In the genomic region with DNA sequence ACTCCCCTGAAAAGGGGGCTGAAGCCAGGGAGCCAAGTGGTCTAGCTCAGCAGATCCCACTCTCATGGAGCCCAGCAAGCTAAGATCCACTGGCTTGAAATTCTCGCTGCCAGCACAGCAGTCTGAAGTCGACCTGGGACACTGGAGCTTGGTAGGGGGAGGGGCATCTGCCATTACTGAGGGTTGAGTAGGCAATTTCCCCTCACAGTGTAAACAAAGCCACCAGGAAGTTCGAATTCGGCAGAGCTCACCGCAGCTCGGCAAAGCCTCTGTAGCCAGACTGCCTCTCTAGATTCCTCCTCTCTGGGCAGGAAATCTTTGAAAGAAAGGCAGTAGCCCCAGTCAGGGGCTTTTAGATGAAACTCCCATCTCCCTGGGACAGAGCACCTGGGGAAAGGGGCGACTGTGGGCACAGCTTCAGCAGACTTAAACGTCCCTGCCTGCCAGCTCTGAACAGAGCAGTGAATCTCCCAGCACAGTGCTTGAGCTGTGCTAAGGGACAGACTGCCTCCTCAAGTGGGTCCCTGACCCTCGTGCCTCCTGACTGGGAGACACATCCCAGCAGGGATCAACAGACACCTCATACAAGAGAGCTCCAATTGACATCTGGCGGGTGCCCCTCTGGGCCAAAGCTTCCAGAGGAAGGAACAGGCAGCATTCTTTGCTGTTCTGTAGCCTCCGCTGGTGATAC, we compare ENCODE assay signal across 9 cellular contexts. TPM values are rescaled to one million over a fixed set of nuclear protein-coding genes. Genes with fewer than 3 reads are reported as not detected.
DNase-seq lines count a peak whose midpoint lies in the region; ATAC-seq and TF ChIP-seq lines count a peak whose summit lies in the region.
"Not testable (repeated sequence)": the region's sequence is repeated elsewhere in the genome, so short reads cannot be mapped to it uniquely, and the experiment has no call there.
"Had no signal": no experiment of that assay in that cellular context is flagged by ENCODE, and none has a peak within 500 bp of the region (broad histone marks: within the 10 kb centered on the region; RNA-seq: fewer than 3 reads in every experiment).

No MANE protein-coding gene starts in this region.

- peak; percentile 89 for DNase-seq in DND-41
- DNase-seq in M059J (ENCODE audit: low read depth), result peak; percentile 15
- peak; percentile 83 for DNase-seq in PC-3
- peak; percentile 5 for DNase-seq in activated T-helper 1 cell treated with anti-CD3 and anti-CD28 coated beads, Interleukin-12 subunit alpha, Interleukin-12 subunit beta, Interleukin-2, Interleukin-4 antibody, amounts not matched to agents 30 ng/mL and 10 ng/mL and 1 ng/mL, durations not matched to agents 14 hours and 24 hours and 36 hours (ENCODE audit: low spot score)
- DNase-seq in dermis microvascular lymphatic vessel endothelial cell (ENCODE audit: low read depth in 2 of 2), result peak; percentile 16 to 72
- DNase-seq in transverse colon, result peak; percentile 71

- peaks cover 25% of the 10 kb centered on the region for H3K4me1 ChIP-seq in DND-41 (ENCODE audit: insufficient read depth, low read length)
- H3K4me1 ChIP-seq in PC-3 (ENCODE audit: insufficient read depth, low read length), result peaks cover 14% of the 10 kb centered on the region
- H3K4me1 ChIP-seq in iPS-18a (ENCODE audit: control insufficient read depth, low read depth, low read length); neuron (ENCODE audit: insufficient read depth, low read length): not testable (repeated sequence)
- peaks cover 0 to 12% (median 4%) of the 10 kb centered on the region in 4 donors for H3K4me1 ChIP-seq in transverse colon

- WGBS in transverse colon (ENCODE audit: low coverage in 1 of 2), 2 donors, result 28 to 41% methylated on average over 5 to 11 of the region's 11 CpGs

- not testable (repeated sequence) for H3K36me3 ChIP-seq in DND-41 (ENCODE audit: insufficient read depth, low read length); PC-3 (ENCODE audit: low read depth, low read length); iPS-18a (ENCODE audit: control insufficient read depth, low read depth, low read length); neuron (ENCODE audit: insufficient read depth, low read length); transverse colon

- H3K79me2 ChIP-seq in DND-41 (ENCODE audit: insufficient read depth, low read length); PC-3 (ENCODE audit: low read length): not testable (repeated sequence)

- not testable (repeated sequence) for H3K9me3 Mint-ChIP-seq in activated T-helper 1 cell treated with anti-CD3 and anti-CD28 coated beads, Interleukin-12 subunit alpha, Interleukin-12 subunit beta, Interleukin-2, Interleukin-4 antibody, amounts not matched to agents 30 ng/mL and 10 ng/mL and 1 ng/mL, durations not matched to agents 14 hours and 24 hours and 36 hours

- H3K27ac Mint-ChIP-seq in activated T-helper 1 cell treated with anti-CD3 and anti-CD28 coated beads, Interleukin-12 subunit alpha, Interleukin-12 subunit beta, Interleukin-2, Interleukin-4 antibody, amounts not matched to agents 30 ng/mL and 10 ng/mL and 1 ng/mL, durations not matched to agents 14 hours and 24 hours and 36 hours, result not testable (repeated sequence)

- CTCF ChIA-PET in PC-3 (lab: Charles Lee), result not testable (repeated sequence)

- H3K27me3 Mint-ChIP-seq in activated T-helper 1 cell treated with anti-CD3 and anti-CD28 coated beads, Interleukin-12 subunit alpha, Interleukin-12 subunit beta, Interleukin-2, Interleukin-4 antibody, amounts not matched to agents 30 ng/mL and 10 ng/mL and 1 ng/mL, durations not matched to agents 14 hours and 24 hours and 36 hours (ENCODE audit: insufficient read depth), result not testable (repeated sequence)

- peak; percentile 21 for TF ChIP-seq POLR2A in transverse colon (IDR thresholded peaks at IDR 0.05)

- H3K4me3 Mint-ChIP-seq in activated T-helper 1 cell treated with anti-CD3 and anti-CD28 coated beads, Interleukin-12 subunit alpha, Interleukin-12 subunit beta, Interleukin-2, Interleukin-4 antibody, amounts not matched to agents 30 ng/mL and 10 ng/mL and 1 ng/mL, durations not matched to agents 14 hours and 24 hours and 36 hours, result not testable (repeated sequence)

- TSS peak; percentile 44 for BruUV-seq in PC-3 (replicated peaks; lab: Mats Ljungman, UMichigan)

- not testable (repeated sequence) for H3F3A ChIP-seq in PC-3 (ENCODE audit: low read length, unreplicated experiment)

- not testable (repeated sequence) for H3K9me2 ChIP-seq in PC-3 (replicated peaks; ENCODE audit: low read length)

- in situ Hi-C loops in transverse colon (cut with MboI; ENCODE audit: low pct_ligation_motif_present in 1 of 4, low pct_unique_long_range_greater_than_20kb in 1 of 4, low sequenced_read_pairs in 3 of 4), result not testable (repeated sequence)

- ATAC-seq in DND-41 (ENCODE audit: insufficient read depth, low read depth) (peak; percentile 98), PC-3 (peak; percentile 93)

- POLR2A ChIA-PET in PC-3 (lab: Charles Lee; ENCODE audit: unreplicated experiment), result interaction anchor here (0.6 kb wide), 1 partner anchor 16 kb away, joined by 3 read pairs; no protein-coding TSS in a partner anchor

- H3K36me3 Mint-ChIP-seq in activated T-helper 1 cell treated with anti-CD3 and anti-CD28 coated beads, Interleukin-12 subunit alpha, Interleukin-12 subunit beta, Interleukin-2, Interleukin-4 antibody, amounts not matched to agents 30 ng/mL and 10 ng/mL and 1 ng/mL, durations not matched to agents 14 hours and 24 hours and 36 hours (ENCODE audit: low read depth), result not testable (repeated sequence)

- intact Hi-C loops in PC-3 (cut with micrococcal nuclease); activated T-helper 1 cell treated with anti-CD3 and anti-CD28 coated beads, Interleukin-12 subunit alpha, Interleukin-12 subunit beta, Interleukin-2, Interleukin-4 antibody, amounts not matched to agents 30 ng/mL and 10 ng/mL and 1 ng/mL, durations not matched to agents 14 hours and 24 hours and 36 hours (cut with micrococcal nuclease); transverse colon (cut with DNase I; ENCODE audit: low total_unique reads): not testable (repeated sequence)

- H2AFZ ChIP-seq in DND-41 (ENCODE audit: low read depth, low read length) (peak overlapping the region; percentile 68), PC-3 (ENCODE audit: low read length) (peak overlapping the region; percentile 81)
- not testable (repeated sequence) for H2AFZ ChIP-seq in neuron (ENCODE audit: low read depth, low read length)

- H3K9ac ChIP-seq in DND-41 (ENCODE audit: low read depth, low read length), result peak overlapping the region; percentile 62
- peak overlapping the region; percentile 43 for H3K9ac ChIP-seq in PC-3 (ENCODE audit: low read length)
- not testable (repeated sequence) for H3K9ac ChIP-seq in iPS-18a (ENCODE audit: low read length)

- not testable (repeated sequence) for H4K20me1 ChIP-seq in DND-41 (ENCODE audit: insufficient read depth, low read length); PC-3 (ENCODE audit: low read length)

- H3K27ac ChIP-seq in DND-41 (ENCODE audit: low read length) (peak overlapping the region; percentile 89), PC-3 (ENCODE audit: low read length) (peak overlapping the region; percentile 45), transverse colon (peak overlapping the region; percentile 51 to 75 (median 65))
- not testable (repeated sequence) for H3K27ac ChIP-seq in iPS-18a (ENCODE audit: low read length)

- H3K4me3 ChIP-seq in DND-41 (ENCODE audit: low read depth in 1 of 2, low read length in 2 of 2), result peak overlapping the region in 1 of 2 experiments; percentile 47; a peak in 2 of 4 replicates
- peak overlapping the region; percentile 20; the same call in 1 of the 2 replicates for H3K4me3 ChIP-seq in PC-3 (ENCODE audit: low read length)
- peak overlapping the region; percentile 30 for H3K4me3 ChIP-seq in iPS-18a (ENCODE audit: low read length)
- H3K4me3 ChIP-seq in neuron (ENCODE audit: low read length), result peak overlapping the region; percentile 11
- peak overlapping the region in 1 of 4 donors; percentile 6 for H3K4me3 ChIP-seq in transverse colon

- not testable (repeated sequence) for H3K9me3 ChIP-seq in DND-41 (ENCODE audit: insufficient read depth, low read length, severe bottlenecking); PC-3 (ENCODE audit: low read length); iPS-18a (ENCODE audit: control insufficient read depth, low read depth, low read length); neuron (ENCODE audit: low read length); transverse colon

- peak overlapping the region; percentile 61 for H3K4me2 ChIP-seq in DND-41 (ENCODE audit: insufficient read depth, low read length)
- peak overlapping the region; percentile 69 for H3K4me2 ChIP-seq in PC-3 (ENCODE audit: low read length)

- not testable (repeated sequence) for H3K27me3 ChIP-seq in DND-41 (ENCODE audit: insufficient read depth, low read length, poor library complexity); PC-3 (ENCODE audit: low read length); iPS-18a (ENCODE audit: control insufficient read depth, insufficient read depth, low read length); neuron (ENCODE audit: insufficient read depth, low read length); transverse colon

- not testable (repeated sequence) for TF ChIP-seq EP300 in transverse colon (IDR thresholded peaks at IDR 0.05; ENCODE audit: low read depth)

- TF ChIP-seq CTCF in DND-41 (IDR thresholded peaks at IDR 0.05; ENCODE audit: borderline replicate concordance, extremely low read depth, low read length, poor library complexity, severe bottlenecking); PC-3 (conservative IDR thresholded peaks at IDR 0.05; ENCODE audit: low read depth, low read length); transverse colon (IDR thresholded peaks at IDR 0.05): not testable (repeated sequence)

- H3K4me1 Mint-ChIP-seq in activated T-helper 1 cell treated with anti-CD3 and anti-CD28 coated beads, Interleukin-12 subunit alpha, Interleukin-12 subunit beta, Interleukin-2, Interleukin-4 antibody, amounts not matched to agents 30 ng/mL and 10 ng/mL and 1 ng/mL, durations not matched to agents 14 hours and 24 hours and 36 hours (ENCODE audit: low read depth), result not testable (repeated sequence)

RNA-seq across cellular contexts. Expression of a gene that starts 18.8 kb away (rescaled TPM):
- total RNA-seq in M059J (2014; rRNA removed; shearing (Covaris generic)), result 0.49 and 1.6 TPM in 2 replicates
- total RNA-seq in PC-3 (2014; rRNA removed), result 7.2 and 7.3 TPM in 2 replicates
- total RNA-seq in activated T-helper 1 cell treated with anti-CD3 and anti-CD28 coated beads, Interleukin-12 subunit alpha, Interleukin-12 subunit beta, Interleukin-2, Interleukin-4 antibody, amounts not matched to agents 30 ng/mL and 10 ng/mL and 1 ng/mL, durations not matched to agents 14 hours and 24 hours and 36 hours, result not detected in 2 replicates
- total RNA-seq in dermis microvascular lymphatic vessel endothelial cell, result not detected in 2 replicates
- 10 to 100 TPM in 3 of 4 donors, 1 to 10 TPM in 1; 7.6 to 28.8 (median 20.2) TPM for total RNA-seq in transverse colon
- total RNA-seq: mononuclear cell had no signal

Comparison
In these comparisons a context has a peak if more than half of its experiments do, and no peak if none do; other contexts are left out.
1. DNase-seq: peak in every context shown above with its lines; median percentile 89 in DND-41; 83 in PC-3; 71 in transverse colon; 44 in dermis microvascular lymphatic vessel endothelial cell; 15 in M059J; 5 in activated T-helper 1 cell treated with anti-CD3 and anti-CD28 coated beads, Interleukin-12 subunit alpha, Interleukin-12 subunit beta, Interleukin-2, Interleukin-4 antibody, amounts not matched to agents 30 ng/mL and 10 ng/mL and 1 ng/mL, durations not matched to agents 14 hours and 24 hours and 36 hours.